Comparison of ENCODE assay signal across 19 cellular contexts in the genomic region with DNA sequence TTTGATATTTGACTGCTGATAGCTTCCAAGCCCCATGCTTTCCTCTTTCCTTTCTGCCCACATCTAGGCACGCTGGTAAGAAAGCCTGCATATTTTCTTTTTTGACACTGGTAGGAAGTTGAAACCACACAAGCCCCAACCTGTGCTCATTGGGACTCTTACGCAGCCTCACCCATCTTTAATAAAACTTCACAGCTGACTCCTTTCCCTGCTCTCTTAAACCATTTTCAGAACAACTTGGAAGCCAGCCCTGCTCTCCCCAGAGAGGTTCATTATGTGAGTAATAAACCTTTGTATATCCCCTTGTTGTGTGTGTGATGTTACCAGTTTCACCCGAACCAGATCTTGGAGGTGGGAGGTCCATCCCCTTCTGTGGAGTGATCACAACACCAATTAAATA.
A peak's percentile ranks its signal among the peaks of the same experiment; 100 is the strongest.
DNase-seq lines count a peak whose midpoint lies in the region; ATAC-seq, FAIRE-seq and TF ChIP-seq lines count a peak whose summit lies in the region.
"Had no signal": no experiment of that assay in that cellular context is flagged by ENCODE, and none has a peak within 500 bp of the region (broad histone marks: within the 10 kb centered on the region; RNA-seq: fewer than 3 reads in every experiment).

No MANE protein-coding gene starts in this region.

- POLR2A ChIA-PET in MCF 10A (lab: Yijun Ruan, JAX) = no interaction called here

- peak; percentile 82 for ATAC-seq in left ventricle myocardium superior

- H3K4me3 Mint-ChIP-seq in MCF 10A (ENCODE audit: unreplicated experiment) (no peak overlapping the region), CD14-positive monocyte (no peak overlapping the region)
- H3K4me3 Mint-ChIP-seq: HFFc6 had no signal

- H3K9me3 Mint-ChIP-seq in MCF 10A (ENCODE audit: unreplicated experiment) (no peaks in the 10 kb centered on the region), CD14-positive monocyte (peaks cover 0 to 2% (median 0%) of the 10 kb centered on the region in 7 donors)
- H3K9me3 Mint-ChIP-seq: HFFc6 had no signal

- no peak overlapping the region for H3K4me3 ChIP-seq in breast epithelium
- H3K4me3 ChIP-seq in subcutaneous abdominal adipose tissue (ENCODE audit: low read depth in 1 of 5, low read length in 5 of 5) = no peak overlapping the region
- H3K4me3 ChIP-seq: BLaER1 treated with 17β-estradiol and CSF1 and Interleukin-3, amounts not matched to agents 10 nM and 100 nM had no signal

- CTCF ChIA-PET in MCF 10A (lab: Yijun Ruan, JAX) = no interaction called here

- H3K9ac ChIP-seq in subcutaneous abdominal adipose tissue (ENCODE audit: low read length in 5 of 5) = no peak overlapping the region
- H3K9ac ChIP-seq: BLaER1 treated with 17β-estradiol and CSF1 and Interleukin-3, amounts not matched to agents 10 nM and 100 nM had no signal

- H3K4me1 ChIP-seq in breast epithelium (no peaks in the 10 kb centered on the region), subcutaneous abdominal adipose tissue (ENCODE audit: control insufficient read depth in 5 of 5, insufficient read depth in 5 of 5, low read length in 5 of 5) (peaks cover 0 to 24% (median 7%) of the 10 kb centered on the region in 5 donors)
- H3K4me1 ChIP-seq: BLaER1 treated with 17β-estradiol and CSF1 and Interleukin-3, amounts not matched to agents 10 nM and 100 nM had no signal

- H3K36me3 Mint-ChIP-seq in MCF 10A (ENCODE audit: insufficient read depth, unreplicated experiment) (no peaks in the 10 kb centered on the region), CD14-positive monocyte (no peaks in the 10 kb centered on the region)

- DNase-seq in breast epithelium (ENCODE audit: low spot score in 2 of 2) = no peak
- DNase-seq in MCF 10A (ENCODE audit: unreplicated experiment) = no peak
- DNase-seq in left ventricle myocardium superior = peak; percentile 33
- DNase-seq in SW480 (ENCODE audit: low spot score) = no peak
- DNase-seq in CD14-positive monocyte (ENCODE audit: low spot score) = no peak
- DNase-seq in substantia nigra (lab: John Stamatoyannopoulos, UW) = no peak
- DNase-seq: HFFc6, KBM-7, NCI-H1048, NCI-H146, NCI-H2081, NCI-H345, NCI-H526, OCI-M1 had no signal

- peak; percentile 98 for FAIRE-seq in endometrium (lab: Jason Lieb, UNC)
- FAIRE-seq: A204.1, H54 had no signal

- H3K36me3 ChIP-seq in breast epithelium = no peaks in the 10 kb centered on the region
- H3K36me3 ChIP-seq in subcutaneous abdominal adipose tissue (ENCODE audit: control insufficient read depth in 5 of 5, insufficient read depth in 5 of 5, low read length in 5 of 5) = no peaks in the 10 kb centered on the region
- H3K36me3 ChIP-seq: BLaER1 treated with 17β-estradiol and CSF1 and Interleukin-3, amounts not matched to agents 10 nM and 100 nM had no signal

- TF ChIP-seq POLR2A in breast epithelium (IDR thresholded peaks at IDR 0.05) = no peak

- H3K27me3 Mint-ChIP-seq in MCF 10A (ENCODE audit: insufficient read depth, unreplicated experiment) (no peaks in the 10 kb centered on the region), CD14-positive monocyte (ENCODE audit: low read depth in 3 of 3) (peaks cover 0 to 2% (median 2%) of the 10 kb centered on the region in 3 donors)

- intact Hi-C loops in breast epithelium (cut with DNase I; ENCODE audit: low total_unique reads) (no loop called here), MCF 10A (cut with micrococcal nuclease) (no loop called here), left ventricle myocardium superior (cut with micrococcal nuclease) (no loop called here), CD14-positive monocyte (cut with micrococcal nuclease) (no loop called here)

- H3K27ac ChIP-seq in breast epithelium (peak overlapping the region; percentile 18 to 68), subcutaneous abdominal adipose tissue (ENCODE audit: low read depth, low read length) (peak overlapping the region; percentile 1), substantia nigra (ENCODE audit: low read depth, low read length, poor library complexity, severe bottlenecking) (no peak overlapping the region)
- H3K27ac ChIP-seq: BLaER1 treated with 17β-estradiol and CSF1 and Interleukin-3, amounts not matched to agents 10 nM and 100 nM had no signal

- H3K27me3 ChIP-seq in breast epithelium = no peaks in the 10 kb centered on the region
- H3K27me3 ChIP-seq in subcutaneous abdominal adipose tissue (ENCODE audit: control insufficient read depth in 5 of 5, insufficient read depth in 4 of 5, low read length in 5 of 5) = no peaks in the 10 kb centered on the region
- H3K27me3 ChIP-seq: BLaER1 treated with 17β-estradiol and CSF1 and Interleukin-3, amounts not matched to agents 10 nM and 100 nM had no signal

- H3K9me3 ChIP-seq in breast epithelium (no peaks in the 10 kb centered on the region), subcutaneous abdominal adipose tissue (ENCODE audit: control insufficient read depth in 5 of 5, low read length in 5 of 5) (no peaks in the 10 kb centered on the region)
- H3K9me3 ChIP-seq: BLaER1 treated with 17β-estradiol and CSF1 and Interleukin-3, amounts not matched to agents 10 nM and 100 nM had no signal

- no peak overlapping the region for H3K27ac Mint-ChIP-seq in MCF 10A (ENCODE audit: low read depth, unreplicated experiment)
- no peak overlapping the region for H3K27ac Mint-ChIP-seq in CD14-positive monocyte
- H3K27ac Mint-ChIP-seq: HFFc6 had no signal

- no TSS peak for BruUV-seq in MCF 10A (replicated peaks; lab: Mats Ljungman, UMichigan)

- H3K4me1 Mint-ChIP-seq in MCF 10A (ENCODE audit: insufficient read depth, unreplicated experiment) = no peaks in the 10 kb centered on the region
- H3K4me1 Mint-ChIP-seq in CD14-positive monocyte = no peaks in the 10 kb centered on the region

- no peak for TF ChIP-seq CTCF in breast epithelium (IDR thresholded peaks at IDR 0.05)
- TF ChIP-seq CTCF in MCF 10A (IDR thresholded peaks at IDR 0.05; ENCODE audit: unreplicated experiment) = no peak
- no peak for TF ChIP-seq CTCF in CD14-positive monocyte (IDR thresholded peaks at IDR 0.05)
